In genomic region chr10:88070080-88070880, GRCh38 we compare ENCODE assay signal across 10 cellular contexts.
DNase-seq lines count a peak whose midpoint lies in the region; ATAC-seq and TF ChIP-seq lines count a peak whose summit lies in the region.
"Had no signal": no experiment of that assay in that cellular context is flagged by ENCODE, and none has a peak within 500 bp of the region (broad histone marks: within the 10 kb centered on the region; RNA-seq: fewer than 3 reads in every experiment).

No MANE protein-coding gene starts in this region.

- H3K4me1 Mint-ChIP-seq in chondrocyte (ENCODE audit: low read depth), result peaks cover 21% of the 10 kb centered on the region

- TF ChIP-seq CTCF in chondrocyte (IDR thresholded peaks at IDR 0.05) (no peak), lower leg skin (IDR thresholded peaks at IDR 0.05) (no peak)

- no peaks in the 10 kb centered on the region for H3K36me3 Mint-ChIP-seq in chondrocyte (ENCODE audit: low read depth)
- H3K36me3 Mint-ChIP-seq: CD8-positive, alpha-beta memory T cell had no signal

- no peaks in the 10 kb centered on the region for H3K9me3 Mint-ChIP-seq in chondrocyte (ENCODE audit: low read depth)

- TF ChIP-seq POLR2A in lower leg skin (IDR thresholded peaks at IDR 0.05), result no peak

- intact Hi-C loops in lower leg skin (cut with DNase I; ENCODE audit: low total_unique reads), result no loop called here

- WGBS in lower leg skin, 2 donors, result 70 to 78% methylated on average over 10 of the region's 10 CpGs

- peak; percentile 64 for ATAC-seq in GM19463 (IDR thresholded peaks at IDR 0.05; ENCODE audit: unreplicated experiment)
- ATAC-seq in HG03175 (IDR thresholded peaks at IDR 0.05; ENCODE audit: unreplicated experiment), result peak; percentile 59

- DNase-seq in EH (ENCODE audit: low read depth), result peak; percentile 49
- no peak for DNase-seq in chondrocyte (ENCODE audit: low spot score)
- no peak for DNase-seq in NCI-H345 treated with DMSO at 0.1 percent for 48 hours (lab: John Stamatoyannopoulos, UW; ENCODE audit: unreplicated experiment)
- DNase-seq in hypothalamus (lab: John Stamatoyannopoulos, UW), result no peak
- no peak for DNase-seq in nucleus accumbens (lab: John Stamatoyannopoulos, UW)
- DNase-seq in lower leg skin (ENCODE audit: low spot score in 2 of 2), result no peak
- DNase-seq: CD8-positive, alpha-beta memory T cell; stimulated activated CD4-positive, alpha-beta T cell treated with anti-CD3 and anti-CD28 coated beads, Interleukin-2, amount 100 ng/mL, for 48 hours had no signal

- no peak overlapping the region for H3K4me3 Mint-ChIP-seq in chondrocyte (ENCODE audit: unreplicated experiment)
- H3K4me3 Mint-ChIP-seq: CD8-positive, alpha-beta memory T cell had no signal

- no peaks in the 10 kb centered on the region for H3K27me3 Mint-ChIP-seq in chondrocyte (ENCODE audit: low read depth)

- H3K4me3 ChIP-seq in lower leg skin (ENCODE audit: low read depth, poor library complexity, severe bottlenecking), result no peak overlapping the region

- peak overlapping the region; percentile 37 for H3K27ac Mint-ChIP-seq in chondrocyte (ENCODE audit: unreplicated experiment)
- H3K27ac Mint-ChIP-seq: CD8-positive, alpha-beta memory T cell had no signal
